In genomic region chr9:96984887-96985286, GRCh38 we compare ENCODE assay signal across 1 cellular context.
A peak's percentile ranks its signal among the peaks of the same experiment; 100 is the strongest.
TF ChIP-seq lines count a peak whose summit lies in the region.

No MANE protein-coding gene starts in this region.

TF ChIP-seq in HepG2, 621 proteins besides CTCF, POLR2A, EP300 and RAD21:
- 0 out of 2 replicates have a peak, but pooled peaks have one; percentile 17 for TF ChIP-seq CEBPG (CRISPR knock-in tag; IDR thresholded peaks at IDR 0.05)
